In genomic region chr14:28756896-28757570, GRCh38 we compare ENCODE assay signal across 1 cellular context.
TF ChIP-seq lines count a peak whose summit lies in the region.

No MANE protein-coding gene starts in this region.

TF ChIP-seq in HepG2, 621 proteins besides CTCF, POLR2A, EP300 and RAD21 (continued from another document and continues in another):
- TF ChIP-seq GPBP1L1 (CRISPR knock-in tag; IDR thresholded peaks at IDR 0.05) (no peak), ISL2 (CRISPR knock-in tag; IDR thresholded peaks at IDR 0.05) (no peak), JUN (CRISPR knock-in tag; IDR thresholded peaks at IDR 0.05) (no peak), NKX3-1 (CRISPR knock-in tag; IDR thresholded peaks at IDR 0.05) (no peak), AHR (CRISPR knock-in tag; IDR thresholded peaks at IDR 0.05) (no peak), IRX3 (CRISPR knock-in tag; IDR thresholded peaks at IDR 0.05; ENCODE audit: borderline replicate concordance, low read depth) (no peak), DR1 (CRISPR knock-in tag; IDR thresholded peaks at IDR 0.05) (no peak), ZNF543 (CRISPR knock-in tag; IDR thresholded peaks at IDR 0.05) (no peak), SOX13 (IDR thresholded peaks at IDR 0.05) (no peak), SOX13 (CRISPR knock-in tag; conservative IDR thresholded peaks at IDR 0.05 in 1 of 2, IDR thresholded peaks at IDR 0.05 in 1 of 2) (no peak), TAF1 (CRISPR knock-in tag; IDR thresholded peaks at IDR 0.05) (no peak), SP5 (CRISPR knock-in tag; IDR thresholded peaks at IDR 0.05; ENCODE audit: borderline replicate concordance, low read depth) (no peak), E2F5 (CRISPR knock-in tag; conservative IDR thresholded peaks at IDR 0.05) (no peak; the same call in 1 of the 2 replicates), ZNF577 (CRISPR knock-in tag; IDR thresholded peaks at IDR 0.05; ENCODE audit: borderline replicate concordance, low read depth) (no peak), ZNF687 (CRISPR knock-in tag; IDR thresholded peaks at IDR 0.05) (no peak), ZNF407 (CRISPR knock-in tag; IDR thresholded peaks at IDR 0.05; ENCODE audit: not compliant biosample characterization) (no peak), NONO (IDR thresholded peaks at IDR 0.05) (no peak), NONO (CRISPR knock-in tag; conservative IDR thresholded peaks at IDR 0.05) (no peak), SCMH1 (CRISPR knock-in tag; IDR thresholded peaks at IDR 0.05; ENCODE audit: borderline replicate concordance) (no peak), ZNF589 (CRISPR knock-in tag; conservative IDR thresholded peaks at IDR 0.05) (no peak), NFAT5 (CRISPR knock-in tag; IDR thresholded peaks at IDR 0.05) (no peak), MEIS1 (CRISPR knock-in tag; IDR thresholded peaks at IDR 0.05; ENCODE audit: borderline replicate concordance) (no peak), PBX3 (CRISPR knock-in tag; IDR thresholded peaks at IDR 0.05; ENCODE audit: borderline replicate concordance) (no peak), ARNT2 (CRISPR knock-in tag; IDR thresholded peaks at IDR 0.05; ENCODE audit: low read depth) (no peak), ZNF124 (CRISPR knock-in tag; IDR thresholded peaks at IDR 0.05) (peak; percentile 51; the same call in 1 of the 2 replicates), ZBTB25 (CRISPR knock-in tag; IDR thresholded peaks at IDR 0.05) (0 out of 2 replicates have a peak, but pooled peaks have one; percentile 34), ZNF251 (CRISPR knock-in tag; IDR thresholded peaks at IDR 0.05) (no peak), SMARCC2 (IDR thresholded peaks at IDR 0.05) (no peak), NRL (CRISPR knock-in tag; IDR thresholded peaks at IDR 0.05; ENCODE audit: borderline replicate concordance) (no peak), MED1 (CRISPR knock-in tag; IDR thresholded peaks at IDR 0.05) (no peak), SIX4 (CRISPR knock-in tag; IDR thresholded peaks at IDR 0.05) (0 out of 2 replicates have a peak, but pooled peaks have one; percentile 24), SRSF4 (IDR thresholded peaks at IDR 0.05; ENCODE audit: low read depth, low read length, poor library complexity, severe bottlenecking) (no peak), ZNF503 (CRISPR knock-in tag; IDR thresholded peaks at IDR 0.05) (no peak), NR2F1 (CRISPR knock-in tag; IDR thresholded peaks at IDR 0.05) (no peak), NFKBIZ (CRISPR knock-in tag; IDR thresholded peaks at IDR 0.05) (no peak), ONECUT2 (CRISPR knock-in tag; IDR thresholded peaks at IDR 0.05) (no peak)
